In the genomic region with DNA sequence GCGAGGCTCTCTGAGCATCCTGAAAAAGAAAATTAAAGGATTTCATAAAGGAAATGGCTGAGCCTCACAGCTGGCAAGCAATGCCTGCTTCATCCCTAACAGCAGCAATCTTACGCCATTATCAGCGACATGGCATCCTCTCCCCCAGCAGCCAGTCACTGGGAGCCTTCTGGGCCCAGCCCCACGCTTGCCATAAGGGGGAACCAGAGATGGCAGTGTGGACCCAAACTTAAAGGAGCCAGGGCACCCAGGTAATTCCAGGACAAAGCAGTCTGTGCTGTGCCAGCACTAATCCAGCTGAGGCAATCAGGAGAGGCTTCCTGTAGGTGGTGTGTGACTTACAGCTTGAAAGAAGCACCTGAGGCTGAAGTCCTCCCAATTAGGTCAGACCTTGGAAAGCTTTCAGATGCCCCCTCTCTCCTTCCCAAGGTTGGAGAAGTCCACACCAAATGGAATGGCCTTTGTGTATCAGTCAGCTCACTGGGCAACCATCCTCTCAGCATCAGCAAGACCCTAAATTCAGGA, we compare ENCODE assay signal across 1 cellular context.
TF ChIP-seq lines count a peak whose summit lies in the region.

No MANE protein-coding gene starts in this region.

TF ChIP-seq in WTC11, 78 proteins besides CTCF, POLR2A, EP300 and RAD21 (continued from another document):
- TF ChIP-seq, protein P1, sequence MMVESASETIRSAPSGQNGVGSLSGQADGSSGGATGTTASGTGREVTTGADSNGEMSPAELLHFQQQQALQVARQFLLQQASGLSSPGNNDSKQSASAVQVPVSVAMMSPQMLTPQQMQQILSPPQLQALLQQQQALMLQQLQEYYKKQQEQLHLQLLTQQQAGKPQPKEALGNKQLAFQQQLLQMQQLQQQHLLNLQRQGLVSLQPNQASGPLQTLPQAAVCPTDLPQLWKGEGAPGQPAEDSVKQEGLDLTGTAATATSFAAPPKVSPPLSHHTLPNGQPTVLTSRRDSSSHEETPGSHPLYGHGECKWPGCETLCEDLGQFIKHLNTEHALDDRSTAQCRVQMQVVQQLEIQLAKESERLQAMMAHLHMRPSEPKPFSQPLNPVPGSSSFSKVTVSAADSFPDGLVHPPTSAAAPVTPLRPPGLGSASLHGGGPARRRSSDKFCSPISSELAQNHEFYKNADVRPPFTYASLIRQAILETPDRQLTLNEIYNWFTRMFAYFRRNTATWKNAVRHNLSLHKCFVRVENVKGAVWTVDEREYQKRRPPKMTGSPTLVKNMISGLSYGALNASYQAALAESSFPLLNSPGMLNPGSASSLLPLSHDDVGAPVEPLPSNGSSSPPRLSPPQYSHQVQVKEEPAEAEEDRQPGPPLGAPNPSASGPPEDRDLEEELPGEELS (CRISPR knock-in tag; IDR thresholded peaks at IDR 0.05), result no peak
